ENCODE assay signal across 6 cellular contexts in the genomic region with DNA sequence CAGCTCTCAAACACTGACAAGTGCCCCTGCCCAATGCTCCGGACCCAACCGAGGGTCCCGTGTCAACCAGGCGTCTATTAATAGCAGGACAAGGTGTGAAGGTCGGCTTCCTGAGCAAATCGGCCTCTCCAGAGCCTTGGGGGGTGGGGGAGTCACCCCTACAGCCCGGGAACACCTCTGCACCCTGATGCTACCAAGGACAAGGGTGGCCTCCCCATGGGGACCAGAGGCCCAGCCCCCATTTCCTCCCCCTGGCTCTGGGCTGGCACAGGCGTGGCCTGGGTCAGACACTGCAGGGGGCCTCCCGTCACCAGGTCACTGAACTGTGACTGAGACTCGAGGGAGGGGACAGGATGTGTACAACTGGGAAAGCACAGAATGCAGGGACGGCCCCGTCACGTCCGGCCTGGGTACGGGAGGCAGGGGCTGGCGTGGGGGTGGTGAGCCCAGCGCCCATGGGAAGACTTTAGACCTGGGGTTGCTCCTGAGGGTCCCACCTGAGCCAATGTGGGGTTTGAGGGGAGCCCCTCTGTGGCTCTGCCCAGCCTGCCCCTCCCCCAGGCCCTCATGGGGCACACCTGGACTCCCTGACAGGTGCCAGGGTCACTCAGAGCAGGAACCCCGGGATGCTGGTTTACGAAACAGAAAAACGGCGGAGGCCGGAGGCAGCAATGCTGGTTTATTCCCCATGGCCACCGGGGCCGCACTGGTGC. TPM values are rescaled to one million over a fixed set of nuclear protein-coding genes. Genes with fewer than 3 reads are reported as not detected.
DNase-seq lines count a peak whose midpoint lies in the region; ATAC-seq and TF ChIP-seq lines count a peak whose summit lies in the region.

No MANE protein-coding gene starts in this region.

- peak; percentile 64 for ATAC-seq in HG02623 (IDR thresholded peaks at IDR 0.05; ENCODE audit: unreplicated experiment)

- TF ChIP-seq POLR2A in spleen (IDR thresholded peaks at IDR 0.05) = no peak

- WGBS in spleen, 5 donors = 16 to 26% (median 18%) methylated on average over 21 to 24 of the region's 24 CpGs

- no peak for TF ChIP-seq CTCF in epithelial cell of proximal tubule (conservative IDR thresholded peaks at IDR 0.05; ENCODE audit: low read depth, low read length)
- peak in 2 of 11 experiments; percentile 1 to 22 for TF ChIP-seq CTCF in spleen (IDR thresholded peaks at IDR 0.05 in 8 of 11, conservative IDR thresholded peaks at IDR 0.05 in 3 of 11)

- DNase-seq in DMS153 treated with DMSO at 0.1 percent for 48 hours (lab: John Stamatoyannopoulos, UW; ENCODE audit: unreplicated experiment) (peak; percentile 70), T-helper 2 cell (peak in 4 of 5 experiments; percentile 49 to 92 (median 70)), epithelial cell of proximal tubule (ENCODE audit: low read depth) (no peak), spleen (peak; percentile 98), HCEC 1CT (no peak)

- H3K27me3 ChIP-seq in spleen (replicated peaks in 1 of 7) = no peaks in the 10 kb centered on the region

- H3K4me3 ChIP-seq in epithelial cell of proximal tubule (ENCODE audit: low read depth, low read length) (peak overlapping the region; percentile 95), spleen (peak overlapping the region; percentile 82 to 97 (median 89))

- H3K4me1 ChIP-seq in spleen = peaks cover 30 to 70% (median 57%) of the 10 kb centered on the region in 6 donors

- intact Hi-C loops in spleen (cut with DNase I; ENCODE audit: low total_unique reads) = loop anchor here (10.0 kb wide), 1 partner anchor 53 kb away; the partner anchor contains the start of genes CTU2 and RNF166

- peaks cover 0 to 76% (median 33%) of the 10 kb centered on the region in 6 donors for H3K36me3 ChIP-seq in spleen

- peak overlapping the region; percentile 85 to 99 (median 96) for H3K27ac ChIP-seq in spleen

- H3K9me3 ChIP-seq in spleen = no peaks in the 10 kb centered on the region

RNA-seq across cellular contexts. Expression of gene CYBA, which starts 0.6 kb away (rescaled TPM):
- total RNA-seq in epithelial cell of proximal tubule (877 and 896 TPM in 2 replicates), spleen (100 to 1,000 TPM; 557 to 820 (median 628) TPM)
- 100 to 1,000 TPM; 649 to 925 (median 917) TPM for polyA plus RNA-seq in spleen

RNA-seq across cellular contexts. Expression of gene MVD, which starts 11.5 kb away (rescaled TPM):
- total RNA-seq in epithelial cell of proximal tubule (76.2 and 167 TPM in 2 replicates), spleen (10 to 100 TPM; 24.1 to 49.3 (median 35.1) TPM)
- 10 to 100 TPM; 35.1 to 74.9 (median 57.3) TPM for polyA plus RNA-seq in spleen

RNA-seq across cellular contexts. Expression of gene IL17C, which starts 13.1 kb away (rescaled TPM):
- total RNA-seq in epithelial cell of proximal tubule = 0.17 TPM in 1 of 2 replicates, not detected in the other
- total RNA-seq in spleen = 1 to 10 TPM in 1 of 7 donors, under 1 TPM in 1, not detected in 5; 0.82 to 1.2 TPM
- under 1 TPM; 0.39 to 0.64 (median 0.47) TPM for polyA plus RNA-seq in spleen

RNA-seq across cellular contexts. Expression of gene SNAI3, which starts 34.9 kb away (rescaled TPM):
- total RNA-seq in epithelial cell of proximal tubule = 0.23 and 0.58 TPM in 2 replicates
- 1 to 10 TPM; 4.8 to 7.6 (median 6.0) TPM for total RNA-seq in spleen
- polyA plus RNA-seq in spleen = 1 to 10 TPM; 5.6 to 7.8 (median 7.1) TPM

RNA-seq across cellular contexts. Expression of gene RNF166, which starts 54.8 kb away (rescaled TPM):
- total RNA-seq in epithelial cell of proximal tubule (29.7 and 32.8 TPM in 2 replicates), spleen (100 to 1,000 TPM in 3 of 7 donors, 10 to 100 TPM in 4; 63.7 to 135 (median 99.1) TPM)
- 100 to 1,000 TPM in 1 of 3 donors, 10 to 100 TPM in 2; 55.7 to 132 (median 75.1) TPM for polyA plus RNA-seq in spleen

Comparison
In these comparisons a context has a peak if more than half of its experiments do, and no peak if none do; other contexts are left out.
1. DNase-seq: peak in DMS153 treated with DMSO at 0.1 percent for 48 hours (single experiment), T-helper 2 cell (4 of 5) and spleen (single experiment); none in epithelial cell of proximal tubule (single experiment) and HCEC 1CT (single experiment).